ENCODE assay signal across 8 cellular contexts in the genomic region with DNA sequence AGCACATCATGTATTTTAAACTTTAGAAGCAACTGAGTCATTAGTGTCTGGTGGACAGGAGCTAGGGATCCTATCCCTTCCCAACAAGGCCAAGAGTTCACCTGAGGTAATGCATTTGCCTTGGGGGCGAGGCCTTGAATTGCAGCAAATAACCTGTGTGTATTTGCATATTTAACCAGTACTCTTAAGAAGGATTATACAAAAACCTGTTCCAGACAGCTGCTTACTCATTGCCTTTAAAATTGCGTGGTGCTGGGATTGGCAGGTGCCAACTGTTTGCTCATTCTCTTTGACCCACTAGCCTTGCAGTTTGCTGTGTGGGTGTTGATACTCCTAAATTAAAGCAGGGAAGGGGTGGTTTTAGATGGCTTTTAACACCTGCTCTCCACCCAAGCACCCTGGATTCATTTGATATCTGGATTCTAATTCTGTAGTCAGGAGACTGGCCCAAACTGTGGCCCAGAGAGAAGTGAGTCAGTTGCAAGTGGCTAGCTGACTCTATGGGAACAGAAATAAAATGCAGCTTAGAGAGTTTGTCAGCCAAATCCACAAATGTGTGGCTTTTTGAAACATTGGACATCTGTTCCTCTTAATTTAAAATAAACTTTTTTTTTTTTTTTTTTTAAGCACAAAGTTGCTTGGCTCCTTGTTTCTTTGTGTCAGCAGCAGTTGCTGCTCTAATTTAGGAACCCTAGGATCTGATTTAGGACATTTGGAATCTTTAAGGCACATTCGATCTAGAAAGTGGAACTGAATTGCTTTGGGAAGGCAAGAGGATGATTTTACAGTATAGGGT. TPM values are rescaled to one million over a fixed set of nuclear protein-coding genes. Genes with fewer than 3 reads are reported as not detected.
DNase-seq lines count a peak whose midpoint lies in the region; ATAC-seq, FAIRE-seq and TF ChIP-seq lines count a peak whose summit lies in the region.

No MANE protein-coding gene starts in this region.

- H2AFZ ChIP-seq in HepG2 (ENCODE audit: low read length): no peak overlapping the region

- H3K4me3 ChIP-seq in brain microvascular endothelial cell (ENCODE audit: low read depth, low read length) (no peak overlapping the region), HepG2 (replicated peaks in 1 of 3; ENCODE audit: insufficient read depth in 1 of 3, low read depth in 2 of 3, low read length in 3 of 3) (peak overlapping the region; percentile 7 to 54 (median 13); a peak in 3 of 6 replicates)

- in situ Hi-C loops in brain microvascular endothelial cell (cut with HindIII; ENCODE audit: low pct_ligation_motif_present, low sequenced_read_pairs) (loop anchor here (10.0 kb wide), 1 partner anchor 71 kb away; no protein-coding TSS in a partner anchor), HepG2 (cut with HindIII; ENCODE audit: extremely low pct_ligation_motif_present, low pct_unique_long_range_greater_than_20kb) (no loop called here)

- H3K36me3 ChIP-seq in brain microvascular endothelial cell (replicated peaks) (peaks cover 14% of the 10 kb centered on the region), HepG2 (replicated peaks in 1 of 2; ENCODE audit: control insufficient read depth in 1 of 2, insufficient read depth in 2 of 2, low read length in 2 of 2) (peaks cover 0 to 4% of the 10 kb centered on the region in 2 experiments; a peak in 2 of 5 replicates)

- H3K9me3 ChIP-seq in HepG2 (ENCODE audit: low read length): no peaks in the 10 kb centered on the region

- peak; percentile 54 for DNase-seq in D341Med (ENCODE audit: low spot score)
- DNase-seq in HuH-7.5 (ENCODE audit: low spot score): peak; percentile 82
- peak; percentile 86 for DNase-seq in RCC 7860 (ENCODE audit: low spot score)
- DNase-seq in brain microvascular endothelial cell: peak; percentile 75
- peak; percentile 89 for DNase-seq in HepG2 (ENCODE audit: low spot score)
- peak in 6 of 49 donors; percentile 4 to 30 (median 16) for DNase-seq in substantia nigra (lab: John Stamatoyannopoulos, UW)

- H3K4me1 ChIP-seq in HepG2 (ENCODE audit: insufficient read depth, low read length): peaks cover 97% of the 10 kb centered on the region

- FAIRE-seq in RCC 7860 (lab: Jason Lieb, UNC) (no peak), HepG2 (lab: Jason Lieb, UNC) (no peak)

- H3K4me2 ChIP-seq in HepG2 (ENCODE audit: low read depth, low read length): peak overlapping the region; percentile 80

- BruUV-seq in HepG2 (replicated peaks; lab: Mats Ljungman, UMichigan): TSS peak; percentile 92

- H3K27ac ChIP-seq in brain microvascular endothelial cell (peak overlapping the region; percentile 99), HepG2 (ENCODE audit: extremely low read length, insufficient read depth, low read length) (peak overlapping the region; percentile 98), substantia nigra (ENCODE audit: low read depth, low read length, poor library complexity, severe bottlenecking) (peak overlapping the region; percentile 49)

- peaks cover 9% of the 10 kb centered on the region for H3K79me2 ChIP-seq in HepG2 (ENCODE audit: insufficient read depth, low read length)

- peak; percentile 0 for ATAC-seq in HepG2
- no peak for ATAC-seq in HG02870 (IDR thresholded peaks at IDR 0.05; ENCODE audit: unreplicated experiment)
- ATAC-seq in HG02763 (IDR thresholded peaks at IDR 0.05; ENCODE audit: unreplicated experiment): no peak

- whole genome bisulfite sequencing in HepG2 (ENCODE audit: low lambda C conversion rate): 0% methylated on average over 3 of the region's 3 CpGs

- intact Hi-C loops in HepG2 (cut with micrococcal nuclease; ENCODE audit: unreplicated experiment): loop anchor here (5.0 kb wide), 1 partner anchor 47 kb away; the partner anchor contains the start of genes RPS6KB1 and TUBD1

- TF ChIP-seq EP300 in HepG2 (IDR thresholded peaks at IDR 0.05; ENCODE audit: low read depth in 2 of 2, low read length in 2 of 2): peak in 1 of 2 experiments; percentile 54; a peak in 2 of 4 replicates
- peak; percentile 64; the same call in 1 of the 2 replicates for TF ChIP-seq EP300 in HepG2 (CRISPR knock-in tag; IDR thresholded peaks at IDR 0.05; ENCODE audit: borderline replicate concordance)

- peak overlapping the region; percentile 78 for H3K9ac ChIP-seq in HepG2 (ENCODE audit: insufficient read depth, low read depth, low read length)

- no peak for TF ChIP-seq CTCF in brain microvascular endothelial cell (IDR thresholded peaks at IDR 0.05; ENCODE audit: low read depth, low read length, missing control alignments)
- TF ChIP-seq CTCF in HepG2 (CRISPR knock-in tag; IDR thresholded peaks at IDR 0.05): no peak

- H4K20me1 ChIP-seq in HepG2 (ENCODE audit: insufficient read depth, low read length): peaks cover 9% of the 10 kb centered on the region

- H3K27me3 ChIP-seq in brain microvascular endothelial cell (replicated peaks): no peaks in the 10 kb centered on the region
- no peaks in the 10 kb centered on the region; a peak in 1 of 5 replicates for H3K27me3 ChIP-seq in HepG2 (ENCODE audit: control insufficient read depth in 1 of 2, insufficient read depth in 2 of 2, low read length in 2 of 2)

- peak; percentile 29 to 47; a peak in 2 of 4 replicates for TF ChIP-seq POLR2A in HepG2 (IDR thresholded peaks at IDR 0.05; ENCODE audit: insufficient read depth in 1 of 2, low read depth in 2 of 2, low read length in 2 of 2)

- TF ChIP-seq RAD21 in HepG2 (CRISPR knock-in tag; IDR thresholded peaks at IDR 0.05): no peak

- CTCF ChIA-PET in HepG2 (lab: Yijun Ruan, JAX; ENCODE audit: low intra/inter-chr PET ratio, low total read pairs): no interaction called here

- POLR2A ChIA-PET in HepG2 (lab: Yijun Ruan, JAX): interaction anchor here (0.7 to 20.0 kb wide), 16 partner anchors 8 to 226 kb away, joined by 3 to 501 read pairs (median 6); partner anchors contain the start of genes CLTC, PTRH2, RPS6KB1 and TUBD1

TF ChIP-seq in HepG2, 621 proteins besides CTCF, POLR2A, EP300 and RAD21 (continues in another document):
- TF ChIP-seq ZNF501 (CRISPR knock-in tag; IDR thresholded peaks at IDR 0.05): no peak
- no peak for TF ChIP-seq JUNB (CRISPR knock-in tag; IDR thresholded peaks at IDR 0.05; ENCODE audit: borderline replicate concordance)
- TF ChIP-seq MZF1 (CRISPR knock-in tag; IDR thresholded peaks at IDR 0.05; ENCODE audit: borderline replicate concordance): no peak; the same call in 1 of the 2 replicates
- TF ChIP-seq PAF1 (CRISPR knock-in tag; IDR thresholded peaks at IDR 0.05): peak; percentile 81; the same call in 1 of the 2 replicates
- TF ChIP-seq HHEX (CRISPR knock-in tag; IDR thresholded peaks at IDR 0.05): 0 out of 2 replicates have a peak, but pooled peaks have one; percentile 19
- TF ChIP-seq SALL1 (CRISPR knock-in tag; IDR thresholded peaks at IDR 0.05): no peak
- TF ChIP-seq PRPF4 (IDR thresholded peaks at IDR 0.05; ENCODE audit: low read depth, low read length, poor library complexity, severe bottlenecking): no peak
- no peak for TF ChIP-seq ZSCAN20 (CRISPR knock-in tag; IDR thresholded peaks at IDR 0.05; ENCODE audit: borderline replicate concordance)

RNA-seq across cellular contexts. Expression of gene TUBD1, which starts 47.0 kb away (rescaled TPM):
- total RNA-seq in HepG2 (2016; rRNA removed; fragmentation: Illumina TruSeq; extraction: Trizol): 25.9 and 38.7 TPM in 2 replicates
- 20.1 and 20.5 TPM in 2 replicates for total RNA-seq in HepG2 (2016; cell fraction: cytosol; rRNA removed; fragmentation: Illumina TruSeq; extraction: Trizol; ENCODE audit: low read depth)
- 28.3 and 37.1 TPM in 2 replicates for total RNA-seq in HepG2 (2016; cell fraction: insoluble cytoplasmic fraction; rRNA removed; fragmentation: Illumina TruSeq; extraction: Trizol)
- total RNA-seq in HepG2 (2016; cell fraction: membrane; rRNA removed; fragmentation: Illumina TruSeq; extraction: Trizol): 26.6 and 28.2 TPM in 2 replicates
- total RNA-seq in HepG2 (2016; cell fraction: nucleus; rRNA removed; fragmentation: Illumina TruSeq; extraction: Trizol): 12.1 and 17.0 TPM in 2 replicates
- 14.0 and 18.2 TPM in 2 replicates for polyA plus RNA-seq in HepG2 (2011; rRNA removed)
- 9.3 and 14.8 TPM in 2 replicates for polyA plus RNA-seq in HepG2 (2011; cell fraction: cytosol; rRNA removed)
- 4.8 and 5.8 TPM in 2 replicates for polyA plus RNA-seq in HepG2 (2011; cell fraction: nucleus; rRNA removed)
- polyA plus RNA-seq in HepG2 (2012): 21.1 and 22.1 TPM in 2 replicates
- 6.2 and 9.4 TPM in 2 replicates for polyA plus RNA-seq in HepG2 (2016; cell fraction: cytosol; fragmentation: Illumina TruSeq; extraction: Trizol; ENCODE audit: low read depth)
- 31.1 and 38.5 TPM in 2 replicates for polyA plus RNA-seq in HepG2 (2016; cell fraction: insoluble cytoplasmic fraction; fragmentation: Illumina TruSeq; extraction: Trizol; ENCODE audit: low read depth)
- polyA plus RNA-seq in HepG2 (2016; cell fraction: membrane; fragmentation: Illumina TruSeq; extraction: Trizol; ENCODE audit: low read depth): 13.5 and 16.0 TPM in 2 replicates
- polyA plus RNA-seq in HepG2 (2016; cell fraction: nucleus; fragmentation: Illumina TruSeq; extraction: Trizol; ENCODE audit: insufficient read depth, low read depth): 17.6 and 25.2 TPM in 2 replicates
- polyA minus RNA-seq in HepG2 (2011; rRNA and poly(A)+ RNA removed; ENCODE audit: low replicate concordance): 20.7 and 40.9 TPM in 2 replicates
- polyA minus RNA-seq in HepG2 (2011; cell fraction: cytosol; rRNA and poly(A)+ RNA removed): 8.2 and 12.0 TPM in 2 replicates
- 26.5 and 31.5 TPM in 2 replicates for polyA minus RNA-seq in HepG2 (2011; cell fraction: nucleus; rRNA and poly(A)+ RNA removed)

RNA-seq across cellular contexts. Expression of gene RPS6KB1, which starts 47.1 kb away (rescaled TPM):
- 42.2 and 44.3 TPM in 2 replicates for total RNA-seq in HepG2 (2016; rRNA removed; fragmentation: Illumina TruSeq; extraction: Trizol)
- 12.7 and 14.4 TPM in 2 replicates for total RNA-seq in HepG2 (2016; cell fraction: cytosol; rRNA removed; fragmentation: Illumina TruSeq; extraction: Trizol; ENCODE audit: low read depth)
- 42.8 and 47.7 TPM in 2 replicates for total RNA-seq in HepG2 (2016; cell fraction: insoluble cytoplasmic fraction; rRNA removed; fragmentation: Illumina TruSeq; extraction: Trizol)
- total RNA-seq in HepG2 (2016; cell fraction: membrane; rRNA removed; fragmentation: Illumina TruSeq; extraction: Trizol): 13.4 and 15.4 TPM in 2 replicates
- 37.6 and 39.2 TPM in 2 replicates for total RNA-seq in HepG2 (2016; cell fraction: nucleus; rRNA removed; fragmentation: Illumina TruSeq; extraction: Trizol)
- 16.5 and 19.9 TPM in 2 replicates for polyA plus RNA-seq in HepG2 (2011; rRNA removed)
- polyA plus RNA-seq in HepG2 (2011; cell fraction: cytosol; rRNA removed): 6.6 and 10.9 TPM in 2 replicates
- polyA plus RNA-seq in HepG2 (2011; cell fraction: nucleus; rRNA removed): 15.6 and 21.2 TPM in 2 replicates
- polyA plus RNA-seq in HepG2 (2012): 30.9 and 32.5 TPM in 2 replicates
- polyA plus RNA-seq in HepG2 (2016; cell fraction: cytosol; fragmentation: Illumina TruSeq; extraction: Trizol; ENCODE audit: low read depth): 2.8 and 3.4 TPM in 2 replicates
- polyA plus RNA-seq in HepG2 (2016; cell fraction: insoluble cytoplasmic fraction; fragmentation: Illumina TruSeq; extraction: Trizol; ENCODE audit: low read depth): 43.5 and 47.4 TPM in 2 replicates
- polyA plus RNA-seq in HepG2 (2016; cell fraction: membrane; fragmentation: Illumina TruSeq; extraction: Trizol; ENCODE audit: low read depth): 7.6 and 9.0 TPM in 2 replicates
- 56.0 and 56.9 TPM in 2 replicates for polyA plus RNA-seq in HepG2 (2016; cell fraction: nucleus; fragmentation: Illumina TruSeq; extraction: Trizol; ENCODE audit: insufficient read depth, low read depth)
- polyA minus RNA-seq in HepG2 (2011; rRNA and poly(A)+ RNA removed; ENCODE audit: low replicate concordance): 6.7 and 16.4 TPM in 2 replicates
- polyA minus RNA-seq in HepG2 (2011; cell fraction: cytosol; rRNA and poly(A)+ RNA removed): 17.8 and 17.9 TPM in 2 replicates
- 61.5 and 91.5 TPM in 2 replicates for polyA minus RNA-seq in HepG2 (2011; cell fraction: nucleus; rRNA and poly(A)+ RNA removed)

Comparison
In these comparisons a context has a peak if more than half of its experiments do, and no peak if none do; other contexts are left out.
1. H3K27ac ChIP-seq: peak in every context shown above with its lines; median percentile 99 in brain microvascular endothelial cell; 98 in HepG2; 49 in substantia nigra.